ENCODE assay signal across 8 cellular contexts in the genomic region with DNA sequence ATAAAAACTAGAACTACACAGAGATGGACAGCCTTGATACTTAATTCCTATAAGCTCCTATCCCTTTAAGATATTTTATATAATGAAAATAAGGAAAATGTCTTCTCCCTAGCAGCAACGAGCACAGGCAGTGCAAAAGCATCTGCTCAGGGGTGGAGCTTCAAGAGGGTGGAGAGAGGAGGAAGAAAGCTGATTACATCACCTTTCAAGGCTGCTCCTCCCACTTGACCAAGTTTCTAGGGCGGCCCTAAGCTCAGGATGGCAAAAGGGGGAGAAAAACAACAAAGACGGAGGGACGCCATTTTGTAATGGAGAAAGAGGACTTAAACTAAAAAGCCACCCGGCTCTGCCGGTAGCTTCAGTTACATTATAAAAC. TPM values are rescaled to one million over a fixed set of nuclear protein-coding genes. Genes with fewer than 3 reads are reported as not detected.
DNase-seq lines count a peak whose midpoint lies in the region; TF ChIP-seq lines count a peak whose summit lies in the region.

No MANE protein-coding gene starts in this region.

- peaks cover 65% of the 10 kb centered on the region for H3K36me3 Mint-ChIP-seq in HFFc6 (ENCODE audit: low read depth)

- DNase-seq in HFFc6, result peak; percentile 95
- DNase-seq in NCI-H1436 treated with DMSO at 0.1 percent for 48 hours (lab: John Stamatoyannopoulos, UW), result peak; percentile 95
- peak; percentile 96 for DNase-seq in SW480 (ENCODE audit: low spot score)
- DNase-seq in adrenal gland, result peak; percentile 88 to 96 (median 94)
- peak; percentile 90 for DNase-seq in cardiac septum (ENCODE audit: low spot score)
- DNase-seq in tibial nerve (ENCODE audit: low spot score in 2 of 2), result peak; percentile 67 to 90

- peaks cover 38% of the 10 kb centered on the region for H3K79me2 ChIP-seq in parathyroid adenoma

- peaks cover 32% of the 10 kb centered on the region for H3K27me3 Mint-ChIP-seq in HFFc6 (ENCODE audit: insufficient read depth)

- H3K4me2 ChIP-seq in parathyroid adenoma (ENCODE audit: low read length), result peak overlapping the region; percentile 99

- H3K4me3 Mint-ChIP-seq in HFFc6, result peak overlapping the region; percentile 97

- peak overlapping the region; percentile 89 to 96 (median 95) for H3K27ac ChIP-seq in adrenal gland
- peak overlapping the region; percentile 98 for H3K27ac ChIP-seq in parathyroid adenoma
- H3K27ac ChIP-seq in tibial nerve, result peak overlapping the region; percentile 94 to 100 (median 97)

- intact Hi-C loops in adrenal gland (cut with DNase I) (no loop called here), cardiac septum (cut with DNase I) (loop anchor here (5.0 kb wide), 3 partner anchors 58 to 927 kb away; partner anchors contain the start of genes DDX39B, GNL1, PPP1R18 and PRR3)

- TF ChIP-seq CTCF in HFFc6 (IDR thresholded peaks at IDR 0.05) (no peak), adrenal gland (IDR thresholded peaks at IDR 0.05) (no peak), parathyroid adenoma (IDR thresholded peaks at IDR 0.05) (no peak), tibial nerve (IDR thresholded peaks at IDR 0.05) (peak in 1 of 5 experiments; percentile 13)

- TF ChIP-seq EP300 in tibial nerve (IDR thresholded peaks at IDR 0.05), result peak; percentile 69 to 99

- 0 to 1% (median 1%) methylated on average over 6 of the region's 6 CpGs for WGBS in adrenal gland, 4 donors
- 1 to 2% methylated on average over 6 of the region's 6 CpGs for WGBS in tibial nerve, 2 donors

- peak overlapping the region in 2 of 4 donors; percentile 61 to 81 for H3K4me3 ChIP-seq in adrenal gland
- H3K4me3 ChIP-seq in parathyroid adenoma (ENCODE audit: low read depth, low read length), result peak overlapping the region; percentile 100
- H3K4me3 ChIP-seq in tibial nerve, result peak overlapping the region; percentile 66 to 95 (median 90)

- H3K9ac ChIP-seq in ES-I3 (ENCODE audit: low read depth, low read length), result peak overlapping the region; percentile 99
- peak overlapping the region; percentile 98 for H3K9ac ChIP-seq in parathyroid adenoma

- H3K9me3 Mint-ChIP-seq in HFFc6, result peaks cover 17% of the 10 kb centered on the region

- no peaks in the 10 kb centered on the region for H3K27me3 ChIP-seq in adrenal gland
- H3K27me3 ChIP-seq in parathyroid adenoma (ENCODE audit: control insufficient read depth, insufficient read depth, low read length), result no peaks in the 10 kb centered on the region
- H3K27me3 ChIP-seq in tibial nerve, result no peaks in the 10 kb centered on the region

- H3K4me1 Mint-ChIP-seq in HFFc6 (ENCODE audit: low read depth), result peaks cover 84% of the 10 kb centered on the region

- H3K36me3 ChIP-seq in ES-I3 (ENCODE audit: insufficient read depth, low read length), result peaks cover 25% of the 10 kb centered on the region
- H3K36me3 ChIP-seq in adrenal gland (replicated peaks in 1 of 2), result peaks cover 0 to 21% of the 10 kb centered on the region in 2 donors
- peaks cover 15% of the 10 kb centered on the region for H3K36me3 ChIP-seq in parathyroid adenoma (ENCODE audit: control insufficient read depth, insufficient read depth, low read length)
- peaks cover 8 to 22% (median 10%) of the 10 kb centered on the region in 3 donors for H3K36me3 ChIP-seq in tibial nerve

- H3K4me1 ChIP-seq in ES-I3 (ENCODE audit: insufficient read depth, low read length), result peaks cover 6% of the 10 kb centered on the region; the same call in 1 of the 2 replicates
- H3K4me1 ChIP-seq in adrenal gland (replicated peaks in 1 of 2), result peaks cover 10 to 51% of the 10 kb centered on the region in 2 donors
- peaks cover 32% of the 10 kb centered on the region for H3K4me1 ChIP-seq in parathyroid adenoma
- peaks cover 0 to 65% (median 45%) of the 10 kb centered on the region in 4 donors for H3K4me1 ChIP-seq in tibial nerve

- no peak overlapping the region for H2AFZ ChIP-seq in parathyroid adenoma

- H3K9me3 ChIP-seq in ES-I3 (ENCODE audit: control insufficient read depth, insufficient read depth, low read length), result no peaks in the 10 kb centered on the region
- no peaks in the 10 kb centered on the region for H3K9me3 ChIP-seq in adrenal gland (replicated peaks in 1 of 3)
- H3K9me3 ChIP-seq in parathyroid adenoma (ENCODE audit: control insufficient read depth, low read length), result no peaks in the 10 kb centered on the region
- no peaks in the 10 kb centered on the region for H3K9me3 ChIP-seq in tibial nerve

- H3K27ac Mint-ChIP-seq in HFFc6, result peak overlapping the region; percentile 99

- peak; percentile 39 to 88 for TF ChIP-seq POLR2A in adrenal gland (IDR thresholded peaks at IDR 0.05)
- peak; percentile 88 to 96 for TF ChIP-seq POLR2A in tibial nerve (IDR thresholded peaks at IDR 0.05)

RNA-seq across cellular contexts. Expression of gene PPP1R10, which starts 2.2 kb away (rescaled TPM):
- 10 to 100 TPM; 62.4 to 75.4 (median 71.2) TPM for total RNA-seq in HFFc6 (2021; fragmentation: NEBNext Ultra II Directional; extraction: Animal tissue kit (Norgen Biotek cat#: 25700))
- total RNA-seq in adrenal gland, result 100 to 1,000 TPM in 1 of 8 donors, 10 to 100 TPM in 7; 33.3 to 102 (median 72.0) TPM
- 10 to 100 TPM; 28.8 to 99.1 (median 61.1) TPM for polyA plus RNA-seq in adrenal gland
- total RNA-seq in cardiac septum, result 30.0 TPM
- 10 to 100 TPM; 29.4 to 48.6 (median 39.3) TPM for total RNA-seq in tibial nerve

RNA-seq across cellular contexts. Expression of gene MRPS18B, which starts 2.8 kb away (rescaled TPM):
- total RNA-seq in HFFc6 (2021; fragmentation: NEBNext Ultra II Directional; extraction: Animal tissue kit (Norgen Biotek cat#: 25700)), result 10 to 100 TPM; 50.7 to 63.4 (median 56.1) TPM
- total RNA-seq in adrenal gland, result 100 to 1,000 TPM in 1 of 8 donors, 10 to 100 TPM in 7; 51.0 to 105 (median 74.8) TPM
- 10 to 100 TPM; 43.0 to 90.5 (median 48.5) TPM for polyA plus RNA-seq in adrenal gland
- total RNA-seq in cardiac septum, result 96.1 TPM
- 10 to 100 TPM; 36.9 to 67.7 (median 50.3) TPM for total RNA-seq in tibial nerve

RNA-seq across cellular contexts. Expression of gene ATAT1, which starts 11.8 kb away (rescaled TPM):
- 1 to 10 TPM; 5.2 to 9.3 (median 5.9) TPM for total RNA-seq in HFFc6 (2021; fragmentation: NEBNext Ultra II Directional; extraction: Animal tissue kit (Norgen Biotek cat#: 25700))
- 10 to 100 TPM in 1 of 8 donors, 1 to 10 TPM in 6, under 1 TPM in 1; 0.78 to 10.1 (median 5.9) TPM for total RNA-seq in adrenal gland
- polyA plus RNA-seq in adrenal gland, result 10 to 100 TPM; 10.1 to 16.3 (median 13.0) TPM
- total RNA-seq in cardiac septum, result 4.3 TPM
- 10 to 100 TPM in 1 of 4 donors, 1 to 10 TPM in 3; 5.5 to 18.0 (median 7.7) TPM for total RNA-seq in tibial nerve

RNA-seq across cellular contexts. Expression of gene C6orf136, which starts 32.1 kb away (rescaled TPM):
- 10 to 100 TPM; 12.0 to 19.2 (median 16.4) TPM for total RNA-seq in HFFc6 (2021; fragmentation: NEBNext Ultra II Directional; extraction: Animal tissue kit (Norgen Biotek cat#: 25700))
- total RNA-seq in adrenal gland, result 10 to 100 TPM in 7 of 8 donors, 1 to 10 TPM in 1; 1.8 to 25.7 (median 17.3) TPM
- polyA plus RNA-seq in adrenal gland, result 10 to 100 TPM; 20.0 to 73.7 (median 49.7) TPM
- 49.1 TPM for total RNA-seq in cardiac septum
- 10 to 100 TPM; 13.5 to 21.4 (median 20.7) TPM for total RNA-seq in tibial nerve

RNA-seq across cellular contexts. Expression of gene ABCF1, which starts 43.6 kb away (rescaled TPM):
- total RNA-seq in HFFc6 (2021; fragmentation: NEBNext Ultra II Directional; extraction: Animal tissue kit (Norgen Biotek cat#: 25700)), result 10 to 100 TPM; 51.3 to 69.3 (median 63.1) TPM
- 10 to 100 TPM; 24.6 to 53.1 (median 36.2) TPM for total RNA-seq in adrenal gland
- polyA plus RNA-seq in adrenal gland, result 10 to 100 TPM; 18.7 to 75.2 (median 41.3) TPM
- 44.2 TPM for total RNA-seq in cardiac septum
- 10 to 100 TPM; 31.4 to 64.5 (median 36.9) TPM for total RNA-seq in tibial nerve
